In the genomic region with DNA sequence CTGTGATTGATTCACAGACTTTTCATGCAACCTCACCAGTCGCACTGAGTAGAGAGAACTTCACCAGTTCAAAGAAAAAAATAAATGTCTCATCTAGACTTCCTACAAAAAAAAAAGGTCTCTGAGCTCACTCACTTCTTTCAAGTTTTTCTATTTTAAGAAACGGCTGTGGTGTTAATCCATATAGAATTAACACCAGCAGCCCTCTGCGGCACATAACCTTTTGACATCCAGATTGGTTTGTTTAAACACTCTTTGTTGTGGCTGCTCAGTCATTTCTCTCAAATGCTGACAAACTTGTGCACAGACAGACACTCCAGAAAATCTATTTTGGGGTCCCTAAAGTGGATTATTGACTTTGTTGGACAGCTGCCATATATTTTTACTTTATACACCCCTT, we compare ENCODE assay signal across 23 cellular contexts.
"Had no signal": no experiment of that assay in that cellular context is flagged by ENCODE, and none has a peak within 500 bp of the region (broad histone marks: within the 10 kb centered on the region; RNA-seq: fewer than 3 reads in every experiment).

No MANE protein-coding gene starts in this region.

- DNase-seq: cortex of kidney; dorsolateral prefrontal cortex; effector CD8-positive, alpha-beta T cell; foreskin melanocyte; head of caudate nucleus; kidney; left cardiac atrium; left ventricle myocardium superior; mesendoderm; naive thymus-derived CD4-positive, alpha-beta T cell; nephron progenitor cell; nucleus accumbens; ovary; right lobe of liver; stimulated activated CD4-positive, alpha-beta T cell treated with anti-CD3 and anti-CD28 coated beads, Interleukin-2, amount 100 ng/mL, for 24 hours; stimulated activated CD4-positive, alpha-beta T cell treated with anti-CD3 and anti-CD28 coated beads, Interleukin-4, amount 100 ng/mL, for 4 hours; stimulated activated naive CD4-positive, alpha-beta T cell; stomach; substantia nigra; transverse colon had no signal

- H3K4me1 Mint-ChIP-seq: naive thymus-derived CD4-positive, alpha-beta T cell had no signal

- H3K27ac Mint-ChIP-seq: naive thymus-derived CD4-positive, alpha-beta T cell had no signal

- H3K4me3 Mint-ChIP-seq: naive thymus-derived CD4-positive, alpha-beta T cell; nephron progenitor cell had no signal

- H3K9me3 ChIP-seq: ovary, right lobe of liver, stomach, thoracic aorta, transverse colon had no signal

- ATAC-seq: left cardiac atrium, left ventricle myocardium superior, right lobe of liver had no signal

- H3K36me3 ChIP-seq: ovary, right lobe of liver, stomach, thoracic aorta, transverse colon had no signal

- H3K27me3 ChIP-seq: dorsolateral prefrontal cortex, hepatocyte, ovary, right lobe of liver, stomach, transverse colon had no signal

- H3K79me2 ChIP-seq: hepatocyte had no signal

- H3K27ac ChIP-seq: dorsolateral prefrontal cortex, hepatocyte, ovary, right lobe of liver, stomach, thoracic aorta, transverse colon had no signal

- H2AFZ ChIP-seq: hepatocyte had no signal

- H3K4me3 ChIP-seq: dorsolateral prefrontal cortex, hepatocyte, lung, ovary, right lobe of liver, stomach, thoracic aorta, transverse colon had no signal

- H3K4me2 ChIP-seq: hepatocyte had no signal

- H3K4me1 ChIP-seq: right lobe of liver, stomach, transverse colon had no signal

- H3K27me3 Mint-ChIP-seq: naive thymus-derived CD4-positive, alpha-beta T cell had no signal

- H3K36me3 Mint-ChIP-seq: naive thymus-derived CD4-positive, alpha-beta T cell had no signal

- H3K9me3 Mint-ChIP-seq: nephron progenitor cell had no signal
